Comparison of ENCODE assay signal across 23 cellular contexts in genomic region chr3:58258392-58259040, GRCh38. TPM values are rescaled to one million over a fixed set of nuclear protein-coding genes. Genes with fewer than 3 reads are reported as not detected.
"Had no signal": no experiment of that assay in that cellular context is flagged by ENCODE, and none has a peak within 500 bp of the region (broad histone marks: within the 10 kb centered on the region; RNA-seq: fewer than 3 reads in every experiment).

No MANE protein-coding gene starts in this region.

- H3K9me3 ChIP-seq: right lobe of liver, tibial nerve, uterus had no signal

- H3K9me3 Mint-ChIP-seq: activated B cell treated with CpG ODN at 0.5 μM for 24 hours; activated naive CD8-positive, alpha-beta T cell treated with anti-CD3 and anti-CD28 coated beads, Interleukin-2, amount 10 ng/mL, durations not matched to agents 7 days and 5 days; activated T-cell treated with anti-CD3 and anti-CD28 coated beads, Interleukin-2, amount 50 U/mL, for 24 hours; memory B cell; natural killer cell treated with Interleukin-12 subunit alpha and Interleukin-12 subunit beta and Interleukin-15 and Interleukin-18, amount 100 ng/mL, for 72 hours; stimulated activated effector memory CD8-positive, alpha-beta T cell treated with anti-CD3 and anti-CD28 coated beads, Interleukin-12 subunit alpha, Interleukin-12 subunit beta, amount 100 ng/mL, for 72 hours had no signal

- H3K4me3 Mint-ChIP-seq: activated B cell treated with CpG ODN at 0.5 μM for 24 hours; activated CD4-positive, alpha-beta T cell treated with anti-CD3 and anti-CD28 coated beads for 36 hours; activated naive CD8-positive, alpha-beta T cell treated with anti-CD3 and anti-CD28 coated beads, Interleukin-2, amount 10 ng/mL, durations not matched to agents 7 days and 5 days; activated T-cell treated with anti-CD3 and anti-CD28 coated beads, Interleukin-2, amount 50 U/mL, for 24 hours; memory B cell; natural killer cell treated with Interleukin-12 subunit alpha and Interleukin-12 subunit beta and Interleukin-15 and Interleukin-18, amount 100 ng/mL, for 72 hours; stimulated activated effector memory CD8-positive, alpha-beta T cell treated with anti-CD3 and anti-CD28 coated beads, Interleukin-12 subunit alpha, Interleukin-12 subunit beta, amount 100 ng/mL, for 72 hours; T-helper 17 cell had no signal

- H3K27ac ChIP-seq: cardiac muscle cell, foreskin keratinocyte, hepatocyte, right lobe of liver, skin epidermis, tibial nerve, uterus had no signal

- H2AFZ ChIP-seq: hepatocyte had no signal

- H3K79me2 ChIP-seq: hepatocyte had no signal

- H3K27ac Mint-ChIP-seq: activated B cell treated with CpG ODN at 0.5 μM for 24 hours; activated CD4-positive, alpha-beta T cell treated with anti-CD3 and anti-CD28 coated beads for 36 hours; activated naive CD8-positive, alpha-beta T cell treated with anti-CD3 and anti-CD28 coated beads, Interleukin-2, amount 10 ng/mL, durations not matched to agents 7 days and 5 days; activated T-cell treated with anti-CD3 and anti-CD28 coated beads, Interleukin-2, amount 50 U/mL, for 24 hours; memory B cell; natural killer cell treated with Interleukin-12 subunit alpha and Interleukin-12 subunit beta and Interleukin-15 and Interleukin-18, amount 100 ng/mL, for 72 hours; stimulated activated effector memory CD8-positive, alpha-beta T cell treated with anti-CD3 and anti-CD28 coated beads, Interleukin-12 subunit alpha, Interleukin-12 subunit beta, amount 100 ng/mL, for 72 hours; T-helper 17 cell had no signal

- H3K4me1 ChIP-seq: foreskin keratinocyte, tibial nerve, uterus had no signal

- H3K27me3 Mint-ChIP-seq: activated B cell treated with CpG ODN at 0.5 μM for 24 hours; activated CD4-positive, alpha-beta T cell treated with anti-CD3 and anti-CD28 coated beads for 36 hours; activated naive CD8-positive, alpha-beta T cell treated with anti-CD3 and anti-CD28 coated beads, Interleukin-2, amount 10 ng/mL, durations not matched to agents 7 days and 5 days; activated T-cell treated with anti-CD3 and anti-CD28 coated beads, Interleukin-2, amount 50 U/mL, for 24 hours; memory B cell; natural killer cell treated with Interleukin-12 subunit alpha and Interleukin-12 subunit beta and Interleukin-15 and Interleukin-18, amount 100 ng/mL, for 72 hours; T-helper 17 cell had no signal

- DNase-seq: activated B cell treated with CpG ODN at 0.5 μM for 24 hours; activated CD4-positive, alpha-beta T cell treated with anti-CD3 and anti-CD28 coated beads for 36 hours; activated CD4-positive, alpha-beta T cell treated with anti-CD3 and anti-CD28 coated beads, Interleukin-2, amount 50 U/mL, for 4 hours; activated CD8-positive, alpha-beta memory T cell treated with anti-CD3 and anti-CD28 coated beads for 24 hours; activated CD8-positive, alpha-beta memory T cell treated with anti-CD3 and anti-CD28 coated beads, Interleukin-2, amount 50 U/mL, for 4 hours; activated naive CD4-positive, alpha-beta T cell treated with Interleukin-2 at 50 U/mL for 16 hours; activated naive CD8-positive, alpha-beta T cell treated with anti-CD3 and anti-CD28 coated beads, Interleukin-2, amount 10 ng/mL, durations not matched to agents 7 days and 5 days; activated T-cell treated with anti-CD3 and anti-CD28 coated beads, Interleukin-2, amount 50 U/mL, for 24 hours; effector CD8-positive, alpha-beta T cell; foreskin keratinocyte; occipital lobe; right lobe of liver; stimulated activated CD4-positive, alpha-beta T cell treated with anti-CD3 and anti-CD28 coated beads, Interleukin-1b, Interleukin-23, amount 100 ng/mL, for 48 hours; SW 1271; T-helper 17 cell; uterus had no signal

- H3K36me3 ChIP-seq: uterus had no signal

- H3K4me3 ChIP-seq: cardiac muscle cell, hepatocyte, right lobe of liver, skin epidermis, tibial nerve, uterus had no signal

- H3K27me3 ChIP-seq: cardiac muscle cell, foreskin keratinocyte, hepatocyte, right lobe of liver, tibial nerve, uterus had no signal

- H3K4me2 ChIP-seq: hepatocyte had no signal

- H3K4me1 Mint-ChIP-seq: activated CD4-positive, alpha-beta T cell treated with anti-CD3 and anti-CD28 coated beads for 36 hours had no signal

- ATAC-seq: activated CD4-positive, alpha-beta T cell treated with anti-CD3 and anti-CD28 coated beads for 36 hours; foreskin keratinocyte; natural killer cell treated with Interleukin-12 subunit alpha and Interleukin-12 subunit beta and Interleukin-15 and Interleukin-18, amount 100 ng/mL, for 72 hours; right lobe of liver; stimulated activated effector memory CD8-positive, alpha-beta T cell treated with anti-CD3 and anti-CD28 coated beads, Interleukin-12 subunit alpha, Interleukin-12 subunit beta, amount 100 ng/mL, for 72 hours; T-helper 17 cell had no signal

RNA-seq across cellular contexts. Expression of gene DNASE1L3, which starts 47.7 kb away (rescaled TPM):
- total RNA-seq: activated CD4-positive, alpha-beta T cell treated with anti-CD3 and anti-CD28 coated beads for 36 hours; activated naive CD8-positive, alpha-beta T cell treated with anti-CD3 and anti-CD28 coated beads, Interleukin-2, amount 10 ng/mL, durations not matched to agents 7 days and 5 days; foreskin keratinocyte; natural killer cell treated with Interleukin-12 subunit alpha and Interleukin-12 subunit beta and Interleukin-15 and Interleukin-18, amount 100 ng/mL, for 72 hours had no signal
